ENCODE assay signal across 1 cellular context in genomic region chr6:52352239-52353008, GRCh38.
A peak's percentile ranks its signal among the peaks of the same experiment; 100 is the strongest.
TF ChIP-seq lines count a peak whose summit lies in the region.

No MANE protein-coding gene starts in this region.

TF ChIP-seq in HCT116, 20 proteins besides CTCF, POLR2A, EP300 and RAD21 (continued from another document):
- TF ChIP-seq EGR1 (IDR thresholded peaks at IDR 0.05; ENCODE audit: low read depth) (no peak), SIN3A (IDR thresholded peaks at IDR 0.05; ENCODE audit: low read depth) (peak; percentile 44; the same call in 1 of the 2 replicates), ZNF274 (IDR thresholded peaks at IDR 0.05; ENCODE audit: low read depth, low read length) (no peak), SRF (IDR thresholded peaks at IDR 0.05; ENCODE audit: low read depth) (peak; percentile 59; the same call in 1 of the 2 replicates), ZFX (IDR thresholded peaks at IDR 0.05) (no peak), REST (IDR thresholded peaks at IDR 0.05; ENCODE audit: low read depth) (no peak)
